ENCODE assay signal across 35 cellular contexts in the genomic region with DNA sequence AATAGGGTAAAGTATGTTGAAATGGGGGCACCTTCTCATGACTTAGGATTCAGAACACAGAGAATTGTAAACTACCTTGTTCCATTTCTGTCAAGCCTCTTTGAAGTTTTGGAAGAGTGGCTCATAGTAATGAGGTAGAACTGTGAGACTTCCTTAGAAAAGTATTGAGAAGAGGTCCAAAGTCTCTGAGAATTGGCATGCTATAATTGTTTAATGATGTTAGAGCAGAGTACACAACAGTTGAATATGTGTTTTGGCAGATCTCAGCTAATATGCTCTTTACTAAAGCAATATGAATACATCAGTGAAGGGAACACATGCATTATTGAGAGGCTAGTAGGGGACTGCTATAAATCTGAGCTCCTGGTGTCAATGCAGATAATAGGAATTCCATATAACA.
"Had no signal": no experiment of that assay in that cellular context is flagged by ENCODE, and none has a peak within 500 bp of the region (broad histone marks: within the 10 kb centered on the region; RNA-seq: fewer than 3 reads in every experiment).

No MANE protein-coding gene starts in this region.

- ATAC-seq: activated naive CD4-positive, alpha-beta T cell treated with anti-CD3 and anti-CD28 coated beads, Interleukin-2, amount 50 U/mL, for 72 hours; activated naive CD8-positive, alpha-beta T cell treated with anti-CD3 and anti-CD28 coated beads, Interleukin-2, amount 50 U/mL, for 24 hours; activated T-cell treated with anti-CD3 and anti-CD28 coated beads, Interleukin-2, amount 50 U/mL, for 4 hours; activated T-cell treated with anti-CD3 and anti-CD28 coated beads, Interleukin-2, amount 50 U/mL, for 72 hours; activated T-helper 17 cell treated with anti-CD3 and anti-CD28 coated beads, Interleukin-2, amount 50 U/mL, for 72 hours; body of pancreas had no signal

- H3K27ac ChIP-seq: adrenal gland, ascending aorta, body of pancreas, brain microvascular endothelial cell, breast epithelium, cardiac muscle cell had no signal

- H3K4me3 ChIP-seq: adrenal gland, ascending aorta, body of pancreas, breast epithelium, cardiac muscle cell had no signal

- H3K4me1 ChIP-seq: adrenal gland, ascending aorta, body of pancreas, breast epithelium had no signal

- H3K27me3 ChIP-seq: adrenal gland, ascending aorta, body of pancreas, brain microvascular endothelial cell, breast epithelium, cardiac muscle cell had no signal

- DNase-seq: activated effector memory CD4-positive, alpha-beta T cell treated with anti-CD3 and anti-CD28 coated beads, Interleukin-2, amount 50 U/mL, for 16 hours; activated effector memory CD4-positive, alpha-beta T cell treated with Interleukin-2 at 50 U/mL for 16 hours; activated gamma-delta T cell; activated gamma-delta T cell treated with Interleukin-2 at 50 U/mL for 16 hours; activated naive CD4-positive, alpha-beta T cell; activated naive CD4-positive, alpha-beta T cell treated with anti-CD3 and anti-CD28 coated beads for 36 hours; activated naive CD4-positive, alpha-beta T cell treated with anti-CD3 and anti-CD28 coated beads, Interleukin-2, amount 10 ng/mL, durations not matched to agents 7 days and 5 days; activated naive CD4-positive, alpha-beta T cell treated with anti-CD3 and anti-CD28 coated beads, Interleukin-2, amount 50 U/mL, for 16 hours; activated naive CD4-positive, alpha-beta T cell treated with Interleukin-2 at 50 U/mL for 16 hours; activated naive CD8-positive, alpha-beta T cell treated with anti-CD3 and anti-CD28 coated beads for 36 hours; activated naive CD8-positive, alpha-beta T cell treated with anti-CD3 and anti-CD28 coated beads, Interleukin-2, amount 10 ng/mL, durations not matched to agents 7 days and 5 days; activated naive CD8-positive, alpha-beta T cell treated with anti-CD3 and anti-CD28 coated beads, Interleukin-2, amount 50 U/mL, for 24 hours; activated T-cell treated with anti-CD3 and anti-CD28 coated beads for 4 hours; activated T-cell treated with anti-CD3 and anti-CD28 coated beads, Interleukin-2, amount 50 U/mL, for 1 hour; activated T-cell treated with anti-CD3 and anti-CD28 coated beads, Interleukin-2, amount 50 U/mL, for 24 hours; activated T-cell treated with anti-CD3 and anti-CD28 coated beads, Interleukin-2, amount 50 U/mL, for 4 hours; activated T-cell treated with anti-CD3 and anti-CD28 coated beads, Interleukin-2, amount 50 U/mL, for 48 hours; activated T-cell treated with anti-CD3 and anti-CD28 coated beads, Interleukin-2, amount 50 U/mL, for 72 hours; adrenal gland; amniotic stem cell; amygdala; anterior cingulate cortex; aorta; body of pancreas; brain microvascular endothelial cell; caudate nucleus; central memory CD4-positive, alpha-beta T cell; cerebellar nuclear complex had no signal

- FAIRE-seq: astrocyte, bronchial epithelial cell had no signal

- H3K9me3 ChIP-seq: adrenal gland, ascending aorta, body of pancreas, breast epithelium had no signal

- H3K36me3 ChIP-seq: adrenal gland, ascending aorta, brain microvascular endothelial cell, breast epithelium, cardiac muscle cell had no signal
